8 cellular contexts compared by ENCODE assay signal in the genomic region with DNA sequence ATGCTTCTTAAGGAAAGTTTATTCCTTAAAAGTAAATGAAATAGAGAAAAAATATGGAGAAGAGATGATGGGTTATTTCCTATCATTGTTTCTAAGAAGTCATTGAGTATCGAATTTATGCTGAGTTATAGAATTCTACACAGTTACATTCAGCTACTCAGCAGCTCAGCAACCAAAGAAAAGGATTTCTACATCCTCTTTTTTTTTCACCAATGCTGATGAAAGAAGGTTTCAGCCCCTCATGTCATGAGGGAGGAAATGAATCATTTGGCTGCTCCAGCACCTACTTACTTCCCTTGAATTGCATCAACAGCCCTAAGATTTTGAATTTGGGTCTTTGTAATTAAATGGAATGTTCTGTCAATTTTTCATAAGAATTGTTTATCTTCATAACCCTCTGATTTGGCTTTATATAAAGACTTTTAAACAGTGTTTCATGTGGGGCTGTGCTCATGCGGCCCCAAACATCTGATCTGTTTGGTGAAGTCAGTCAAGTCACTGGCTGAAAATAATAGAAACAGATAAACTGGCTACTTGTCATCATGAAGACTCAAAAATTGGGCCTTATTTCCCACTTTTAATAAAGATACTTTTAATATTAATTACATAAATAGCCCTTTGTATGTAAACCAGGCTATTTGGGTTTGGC. TPM values are rescaled to one million over a fixed set of nuclear protein-coding genes. Genes with fewer than 3 reads are reported as not detected.
DNase-seq lines count a peak whose midpoint lies in the region; ATAC-seq and TF ChIP-seq lines count a peak whose summit lies in the region.

No MANE protein-coding gene starts in this region.

- H3K9ac ChIP-seq in BLaER1 treated with 17β-estradiol and CSF1 and Interleukin-3, amounts not matched to agents 10 nM and 100 nM: peak overlapping the region in 8 of 11 experiments; percentile 0 to 86 (median 71); a peak in 13 of 22 replicates

- ATAC-seq in GM21367 (IDR thresholded peaks at IDR 0.05; ENCODE audit: unreplicated experiment) (peak; percentile 82), HG03575 (IDR thresholded peaks at IDR 0.05; ENCODE audit: extremely low read depth, insufficient number of reproducible peaks, low FRiP score, unreplicated experiment) (peak; percentile 87), HG03135 (IDR thresholded peaks at IDR 0.05; ENCODE audit: unreplicated experiment) (no peak)

- no peaks in the 10 kb centered on the region for H3K36me3 ChIP-seq in BLaER1 treated with 17β-estradiol and CSF1 and Interleukin-3, amounts not matched to agents 10 nM and 100 nM
- H3K36me3 ChIP-seq in brain microvascular endothelial cell (replicated peaks): no peaks in the 10 kb centered on the region

- H3K4me1 ChIP-seq in BLaER1 treated with 17β-estradiol and CSF1 and Interleukin-3, amounts not matched to agents 10 nM and 100 nM: peaks cover 0 to 86% (median 29%) of the 10 kb centered on the region in 10 experiments; a peak in 17 of 20 replicates

- no peaks in the 10 kb centered on the region for H3K9me3 ChIP-seq in BLaER1 treated with 17β-estradiol and CSF1 and Interleukin-3, amounts not matched to agents 10 nM and 100 nM (replicated peaks in 1 of 11)

- no peaks in the 10 kb centered on the region for H3K27me3 ChIP-seq in BLaER1 treated with 17β-estradiol and CSF1 and Interleukin-3, amounts not matched to agents 10 nM and 100 nM
- H3K27me3 ChIP-seq in brain microvascular endothelial cell (replicated peaks): no peaks in the 10 kb centered on the region

- peak; percentile 64 for DNase-seq in brain microvascular endothelial cell
- DNase-seq in pulmonary artery endothelial cell (ENCODE audit: low read depth, low spot score): peak; percentile 56
- no peak for DNase-seq in NCI-H526 (lab: John Stamatoyannopoulos, UW)
- DNase-seq in retina: no peak

- in situ Hi-C loops in brain microvascular endothelial cell (cut with HindIII; ENCODE audit: low pct_ligation_motif_present, low sequenced_read_pairs): no loop called here

- H3K4me3 ChIP-seq in BLaER1 treated with 17β-estradiol and CSF1 and Interleukin-3, amounts not matched to agents 10 nM and 100 nM: no peak overlapping the region
- H3K4me3 ChIP-seq in brain microvascular endothelial cell (ENCODE audit: low read depth, low read length): no peak overlapping the region

- H3K27ac ChIP-seq in BLaER1 treated with 17β-estradiol and CSF1 and Interleukin-3, amounts not matched to agents 10 nM and 100 nM: peak overlapping the region; percentile 63 to 98 (median 85)
- peak overlapping the region; percentile 65 for H3K27ac ChIP-seq in brain microvascular endothelial cell

- H4K20me1 ChIP-seq in BLaER1 treated with 17β-estradiol and CSF1 and Interleukin-3, amounts not matched to agents 10 nM and 100 nM: no peaks in the 10 kb centered on the region

- H3K4me2 ChIP-seq in BLaER1 treated with 17β-estradiol and CSF1 and Interleukin-3, amounts not matched to agents 10 nM and 100 nM: peak overlapping the region in 9 of 11 experiments; percentile 29 to 80 (median 68); a peak in 18 of 22 replicates

- no peak for TF ChIP-seq CTCF in brain microvascular endothelial cell (IDR thresholded peaks at IDR 0.05; ENCODE audit: low read depth, low read length, missing control alignments)

RNA-seq across cellular contexts. Expression of a gene that starts 18.5 kb away (rescaled TPM):
- 57.8 and 64.7 TPM in 2 replicates for total RNA-seq in pulmonary artery endothelial cell

Comparison
In these comparisons a context has a peak if more than half of its experiments do, and no peak if none do; other contexts are left out.
1. DNase-seq: peak in brain microvascular endothelial cell (single experiment) and pulmonary artery endothelial cell (single experiment); none in NCI-H526 (0 of 2) and retina (single experiment).